ENCODE assay signal across 8 cellular contexts in genomic region chr1:156489935-156490293, GRCh38. TPM values are rescaled to one million over a fixed set of nuclear protein-coding genes. Genes with fewer than 3 reads are reported as not detected.
DNase-seq lines count a peak whose midpoint lies in the region; ATAC-seq, FAIRE-seq and TF ChIP-seq lines count a peak whose summit lies in the region.

No MANE protein-coding gene starts in this region.

- peak overlapping the region; percentile 61 for H3K4me3 ChIP-seq in CD4-positive, CD25-positive, alpha-beta regulatory T cell (ENCODE audit: low read depth, low read length)
- H3K4me3 ChIP-seq in MM.1S (ENCODE audit: low read length) (peak overlapping the region; percentile 56), pancreas (peak overlapping the region in 1 of 4 donors; percentile 4)
- peak overlapping the region; percentile 12 for H3K4me3 ChIP-seq in effector memory CD4-positive, alpha-beta T cell (ENCODE audit: insufficient read depth, low read depth, low read length, poor library complexity, severe bottlenecking)

- peak overlapping the region; percentile 90 for H3K4me2 ChIP-seq in MM.1S (ENCODE audit: low read depth, low read length)

- peaks cover 100% of the 10 kb centered on the region for H3K4me1 ChIP-seq in CD4-positive, CD25-positive, alpha-beta regulatory T cell (ENCODE audit: control insufficient read depth, insufficient read depth, low read length, poor library complexity, severe bottlenecking)
- peaks cover 93% of the 10 kb centered on the region for H3K4me1 ChIP-seq in MM.1S (ENCODE audit: low read length)
- peaks cover 77% of the 10 kb centered on the region for H3K4me1 ChIP-seq in effector memory CD4-positive, alpha-beta T cell (ENCODE audit: control insufficient read depth, insufficient read depth, low read length, poor library complexity, severe bottlenecking)
- H3K4me1 ChIP-seq in pancreas = peaks cover 52 to 67% (median 58%) of the 10 kb centered on the region in 3 donors

- peaks cover 7% of the 10 kb centered on the region for H3K36me3 Mint-ChIP-seq in CD4-positive, CD25-positive, alpha-beta regulatory T cell

- no peak for ATAC-seq in CD4-positive, CD25-positive, alpha-beta regulatory T cell (ENCODE audit: low read depth in 2 of 2)
- ATAC-seq in pancreas (no peak), GM18520 (IDR thresholded peaks at IDR 0.05; ENCODE audit: unreplicated experiment) (no peak)

- DNase-seq in CD4-positive, CD25-positive, alpha-beta regulatory T cell = no peak
- DNase-seq in MM.1S (no peak), pancreas (no peak), NCI-H748 treated with DMSO at 0.1 percent for 48 hours (lab: John Stamatoyannopoulos, UW) (no peak), MV-4-11 (lab: John Stamatoyannopoulos, UW) (no peak), DMS53 treated with DMSO at 0.1 percent for 48 hours (lab: John Stamatoyannopoulos, UW; ENCODE audit: unreplicated experiment) (no peak)
- DNase-seq in effector memory CD4-positive, alpha-beta T cell = no peak

- peaks cover 21 to 97% (median 75%) of the 10 kb centered on the region in 4 donors for H3K4me1 Mint-ChIP-seq in CD4-positive, CD25-positive, alpha-beta regulatory T cell

- FAIRE-seq in pancreas (lab: Jason Lieb, UNC) = no peak

- H3K27me3 Mint-ChIP-seq in CD4-positive, CD25-positive, alpha-beta regulatory T cell = no peaks in the 10 kb centered on the region

- H3K9me3 ChIP-seq in CD4-positive, CD25-positive, alpha-beta regulatory T cell (ENCODE audit: control insufficient read depth in 2 of 2, low read length in 2 of 2) = no peaks in the 10 kb centered on the region
- no peaks in the 10 kb centered on the region for H3K9me3 ChIP-seq in MM.1S (replicated peaks; ENCODE audit: insufficient read depth, low read length)
- H3K9me3 ChIP-seq in effector memory CD4-positive, alpha-beta T cell (ENCODE audit: control insufficient read depth, low read length) = no peaks in the 10 kb centered on the region
- no peaks in the 10 kb centered on the region for H3K9me3 ChIP-seq in pancreas

- H3K36me3 ChIP-seq in CD4-positive, CD25-positive, alpha-beta regulatory T cell (ENCODE audit: control insufficient read depth, insufficient read depth, low read length) = peaks cover 7% of the 10 kb centered on the region
- H3K36me3 ChIP-seq in MM.1S (replicated peaks; ENCODE audit: insufficient read depth, low read length) (0 out of 2 replicates have a peak, but pooled peaks cover 3% of the 10 kb centered on the region), pancreas (no peaks in the 10 kb centered on the region)
- H3K36me3 ChIP-seq in effector memory CD4-positive, alpha-beta T cell (ENCODE audit: control insufficient read depth, insufficient read depth, low read length) = peaks cover 2% of the 10 kb centered on the region

- H3K9me3 Mint-ChIP-seq in CD4-positive, CD25-positive, alpha-beta regulatory T cell = no peaks in the 10 kb centered on the region

- H3F3A ChIP-seq in MM.1S (ENCODE audit: insufficient read depth, low read length) = peaks cover 71% of the 10 kb centered on the region

- peaks cover 100% of the 10 kb centered on the region for H3K79me2 ChIP-seq in MM.1S (ENCODE audit: low read length)

- peak overlapping the region; percentile 71 for H3K27ac ChIP-seq in CD4-positive, CD25-positive, alpha-beta regulatory T cell (ENCODE audit: insufficient read depth, low read length, poor library complexity, severe bottlenecking)
- H3K27ac ChIP-seq in MM.1S (ENCODE audit: low read length) (peak overlapping the region; percentile 83), pancreas (peak overlapping the region in 3 of 4 donors; percentile 2 to 66 (median 55))
- H3K27ac ChIP-seq in effector memory CD4-positive, alpha-beta T cell (ENCODE audit: insufficient read depth, low read length, poor library complexity, severe bottlenecking) = peak overlapping the region; percentile 58

- intact Hi-C loops in pancreas (cut with DNase I) = no loop called here

- no peaks in the 10 kb centered on the region for H3K9me2 ChIP-seq in MM.1S (replicated peaks; ENCODE audit: insufficient read depth, low read length)

- no peaks in the 10 kb centered on the region for H3K27me3 ChIP-seq in CD4-positive, CD25-positive, alpha-beta regulatory T cell (ENCODE audit: control insufficient read depth, insufficient read depth, low read length)
- H3K27me3 ChIP-seq in MM.1S (replicated peaks; ENCODE audit: insufficient read depth, low read length) = no peaks in the 10 kb centered on the region
- no peaks in the 10 kb centered on the region for H3K27me3 ChIP-seq in effector memory CD4-positive, alpha-beta T cell (replicated peaks; ENCODE audit: control insufficient read depth, insufficient read depth, low read length, poor library complexity, severe bottlenecking)
- no peaks in the 10 kb centered on the region for H3K27me3 ChIP-seq in pancreas

- H2AFZ ChIP-seq in MM.1S (ENCODE audit: low read length) = no peak overlapping the region

- no peaks in the 10 kb centered on the region; the same call in 1 of the 2 replicates for H4K20me1 ChIP-seq in MM.1S (ENCODE audit: insufficient read depth, low read length)

- 27 to 32% methylated on average over 7 of the region's 7 CpGs for WGBS in pancreas, 2 donors

- H3K9ac ChIP-seq in MM.1S (ENCODE audit: low read length) = peak overlapping the region; percentile 66

- H3K27ac Mint-ChIP-seq in CD4-positive, CD25-positive, alpha-beta regulatory T cell = peak overlapping the region; percentile 89 to 98 (median 96)

- H3K4me3 Mint-ChIP-seq in CD4-positive, CD25-positive, alpha-beta regulatory T cell = peak overlapping the region; percentile 65 to 91 (median 80)

- TF ChIP-seq CTCF in MM.1S (IDR thresholded peaks at IDR 0.05; ENCODE audit: low read length) (no peak), pancreas (IDR thresholded peaks at IDR 0.05) (no peak)

RNA-seq across cellular contexts. Expression of gene MEF2D, which starts 10.7 kb away (rescaled TPM):
- 186 TPM for total RNA-seq in CD4-positive, CD25-positive, alpha-beta regulatory T cell
- polyA plus RNA-seq in CD4-positive, CD25-positive, alpha-beta regulatory T cell = 10 to 100 TPM in 1 of 4 donors, 1 to 10 TPM in 3; 4.6 to 11.5 (median 6.4) TPM
- total RNA-seq in pancreas = 10 to 100 TPM; 19.1 to 31.8 (median 26.2) TPM
- 10 to 100 TPM; 15.7 to 20.0 TPM for polyA plus RNA-seq in pancreas
